Comparison of ENCODE assay signal across 15 cellular contexts in the genomic region with DNA sequence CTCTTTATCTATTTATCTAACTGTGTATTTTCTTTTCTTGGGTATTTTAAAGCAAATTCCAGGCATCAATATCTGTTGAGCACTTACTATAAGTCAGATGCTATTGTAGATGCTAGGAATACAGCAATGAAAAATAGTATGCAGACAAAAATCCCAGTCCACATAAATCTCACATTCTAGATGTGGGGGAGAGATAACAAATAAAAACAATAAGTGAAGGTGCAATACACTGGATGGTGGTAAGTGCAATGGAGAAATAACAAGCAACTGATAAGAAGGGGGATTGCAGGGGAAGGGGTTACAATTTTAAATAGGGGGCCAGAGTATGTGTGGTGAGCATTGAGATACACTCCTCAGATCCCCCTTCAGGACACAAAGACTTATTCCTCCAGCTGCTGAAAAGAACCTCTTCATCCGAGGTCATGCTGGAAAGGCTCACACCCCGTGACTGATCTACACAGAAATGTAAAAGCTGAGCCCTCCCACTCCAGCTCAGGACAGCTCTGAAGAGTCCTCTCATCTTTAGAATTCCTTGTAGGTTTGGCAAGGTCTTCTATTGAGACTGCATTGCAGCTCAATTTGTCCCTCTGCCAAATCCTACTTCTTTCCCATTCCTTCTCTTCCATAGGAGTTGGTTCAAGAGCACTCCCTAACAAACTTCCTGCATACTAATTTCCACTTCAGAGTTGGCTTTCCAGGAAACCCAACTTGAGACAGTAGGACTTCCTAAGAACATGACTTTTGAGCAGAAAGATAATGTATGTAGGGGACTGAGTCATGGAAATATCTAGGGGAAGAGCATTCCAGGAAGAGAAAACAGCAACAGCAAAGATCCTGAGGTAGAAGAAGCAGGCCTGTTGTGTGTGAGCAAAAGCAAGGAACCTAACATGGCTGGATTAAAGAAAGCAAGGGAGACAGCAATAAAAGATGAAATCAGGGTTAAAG. TPM values are rescaled to one million over a fixed set of nuclear protein-coding genes. Genes with fewer than 3 reads are reported as not detected.
A peak's percentile ranks its signal among the peaks of the same experiment; 100 is the strongest.
DNase-seq lines count a peak whose midpoint lies in the region; ATAC-seq and TF ChIP-seq lines count a peak whose summit lies in the region.
"Had no signal": no experiment of that assay in that cellular context is flagged by ENCODE, and none has a peak within 500 bp of the region (broad histone marks: within the 10 kb centered on the region; RNA-seq: fewer than 3 reads in every experiment).

No MANE protein-coding gene starts in this region.

- H3K4me3 Mint-ChIP-seq in glutamatergic neuron (ENCODE audit: unreplicated experiment), result peak overlapping the region; percentile 51
- H3K4me3 Mint-ChIP-seq: CD14-positive monocyte; CD4-positive, alpha-beta memory T cell; GM23338; IgD-negative memory B cell had no signal

- DNase-seq in NCI-H82 (lab: John Stamatoyannopoulos, UW), result peak; percentile 25
- no peak for DNase-seq in NCI-H82 treated with DMSO at 0.1 percent for 48 hours (lab: John Stamatoyannopoulos, UW; ENCODE audit: unreplicated experiment)
- DNase-seq in OCI-M1 (lab: John Stamatoyannopoulos, UW), result peak; percentile 31
- no peak for DNase-seq in glutamatergic neuron
- no peak for DNase-seq in RPMI8226
- DNase-seq in NCI-H2227 treated with DMSO at 0.1 percent for 48 hours (lab: John Stamatoyannopoulos, UW), result no peak
- DNase-seq: 8988T; Calu3; CD4-positive, alpha-beta memory T cell had no signal

- no peak for ATAC-seq in HG03469 (IDR thresholded peaks at IDR 0.05; ENCODE audit: unreplicated experiment)
- ATAC-seq: HCT116, HepG2 had no signal

- no peak overlapping the region for H3K27ac Mint-ChIP-seq in glutamatergic neuron (ENCODE audit: unreplicated experiment)
- H3K27ac Mint-ChIP-seq: CD4-positive, alpha-beta memory T cell; GM23338; IgD-negative memory B cell had no signal

- peaks cover 19% of the 10 kb centered on the region for H3K4me1 Mint-ChIP-seq in glutamatergic neuron (ENCODE audit: low read depth, unreplicated experiment)

- peaks cover 2% of the 10 kb centered on the region for H3K9me3 Mint-ChIP-seq in glutamatergic neuron (ENCODE audit: unreplicated experiment)
- H3K9me3 Mint-ChIP-seq: CD4-positive, alpha-beta memory T cell; GM23338 had no signal

- TF ChIP-seq CTCF in glutamatergic neuron (IDR thresholded peaks at IDR 0.05; ENCODE audit: partially characterized antibody, unreplicated experiment), result no peak

- peaks cover 2% of the 10 kb centered on the region for H3K27me3 Mint-ChIP-seq in glutamatergic neuron (ENCODE audit: unreplicated experiment)

- no peaks in the 10 kb centered on the region for H3K36me3 Mint-ChIP-seq in glutamatergic neuron (ENCODE audit: unreplicated experiment)
- H3K36me3 Mint-ChIP-seq: CD14-positive monocyte; CD4-positive, alpha-beta memory T cell; IgD-negative memory B cell had no signal

RNA-seq across cellular contexts. Expression of a gene that starts 8.1 kb away (rescaled TPM):
- total RNA-seq in glutamatergic neuron (ENCODE audit: unreplicated experiment), result 219 TPM
- total RNA-seq: Calu3; CD4-positive, alpha-beta memory T cell; HepG2 had no signal

RNA-seq across cellular contexts. Expression of a gene that starts 50.6 kb away (rescaled TPM):
- total RNA-seq in glutamatergic neuron (ENCODE audit: unreplicated experiment), result 48.2 TPM

Comparison
In these comparisons a context has a peak if more than half of its experiments do, and no peak if none do; other contexts are left out.
1. DNase-seq: peak in NCI-H82 (single experiment) and OCI-M1 (single experiment); none in NCI-H82 treated with DMSO at 0.1 percent for 48 hours (single experiment), glutamatergic neuron (single experiment), RPMI8226 (single experiment) and NCI-H2227 treated with DMSO at 0.1 percent for 48 hours (single experiment).